ENCODE assay signal across 14 cellular contexts in genomic region chr12:84375472-84375871, GRCh38.
"Had no signal": no experiment of that assay in that cellular context is flagged by ENCODE, and none has a peak within 500 bp of the region (broad histone marks: within the 10 kb centered on the region; RNA-seq: fewer than 3 reads in every experiment).

No MANE protein-coding gene starts in this region.

- H3K27me3 Mint-ChIP-seq: activated CD4-positive, alpha-beta memory T cell treated with anti-CD3 and anti-CD28 coated beads, Interleukin-2, amount 10 ng/mL, durations not matched to agents 7 days and 5 days; activated naive CD8-positive, alpha-beta T cell treated with anti-CD3 and anti-CD28 coated beads, Interleukin-2, amount 10 ng/mL, durations not matched to agents 7 days and 5 days; naive thymus-derived CD4-positive, alpha-beta T cell had no signal

- H3K4me1 Mint-ChIP-seq: activated CD4-positive, alpha-beta memory T cell treated with anti-CD3 and anti-CD28 coated beads, Interleukin-2, amount 10 ng/mL, durations not matched to agents 7 days and 5 days; activated naive CD8-positive, alpha-beta T cell treated with anti-CD3 and anti-CD28 coated beads, Interleukin-2, amount 10 ng/mL, durations not matched to agents 7 days and 5 days; naive thymus-derived CD4-positive, alpha-beta T cell had no signal

- DNase-seq: activated CD4-positive, alpha-beta memory T cell treated with anti-CD3 and anti-CD28 coated beads, Interleukin-2, amount 10 ng/mL, durations not matched to agents 7 days and 5 days; activated naive CD8-positive, alpha-beta T cell treated with anti-CD3 and anti-CD28 coated beads, Interleukin-2, amount 10 ng/mL, durations not matched to agents 7 days and 5 days; activated T-cell treated with anti-CD3 and anti-CD28 coated beads, Interleukin-2, amount 50 U/mL, for 72 hours; effector CD4-positive, alpha-beta T cell; glutamatergic neuron; left colon; naive thymus-derived CD4-positive, alpha-beta T cell; posterior cingulate gyrus; right cardiac atrium had no signal

- H3K4me3 ChIP-seq: ascending aorta, coronary artery, lung, smooth muscle cell had no signal

- H3K9me3 Mint-ChIP-seq: activated naive CD8-positive, alpha-beta T cell treated with anti-CD3 and anti-CD28 coated beads, Interleukin-2, amount 10 ng/mL, durations not matched to agents 7 days and 5 days; activated T-cell treated with anti-CD3 and anti-CD28 coated beads, Interleukin-2, amount 50 U/mL, for 72 hours had no signal

- H3K4me3 Mint-ChIP-seq: activated CD4-positive, alpha-beta memory T cell treated with anti-CD3 and anti-CD28 coated beads, Interleukin-2, amount 10 ng/mL, durations not matched to agents 7 days and 5 days; activated naive CD8-positive, alpha-beta T cell treated with anti-CD3 and anti-CD28 coated beads, Interleukin-2, amount 10 ng/mL, durations not matched to agents 7 days and 5 days; activated T-cell treated with anti-CD3 and anti-CD28 coated beads, Interleukin-2, amount 50 U/mL, for 72 hours; naive thymus-derived CD4-positive, alpha-beta T cell had no signal

- H3K36me3 Mint-ChIP-seq: activated naive CD8-positive, alpha-beta T cell treated with anti-CD3 and anti-CD28 coated beads, Interleukin-2, amount 10 ng/mL, durations not matched to agents 7 days and 5 days; naive thymus-derived CD4-positive, alpha-beta T cell had no signal

- H3K27ac Mint-ChIP-seq: activated CD4-positive, alpha-beta memory T cell treated with anti-CD3 and anti-CD28 coated beads, Interleukin-2, amount 10 ng/mL, durations not matched to agents 7 days and 5 days; activated naive CD8-positive, alpha-beta T cell treated with anti-CD3 and anti-CD28 coated beads, Interleukin-2, amount 10 ng/mL, durations not matched to agents 7 days and 5 days; activated T-cell treated with anti-CD3 and anti-CD28 coated beads, Interleukin-2, amount 50 U/mL, for 72 hours; naive thymus-derived CD4-positive, alpha-beta T cell had no signal

- H3K36me3 ChIP-seq: ascending aorta, neutrophil had no signal

- H3K4me2 ChIP-seq: smooth muscle cell had no signal

- H3K9me3 ChIP-seq: ascending aorta, neutrophil had no signal

- ATAC-seq: activated T-cell treated with anti-CD3 and anti-CD28 coated beads, Interleukin-2, amount 50 U/mL, for 72 hours; left colon; naive thymus-derived CD4-positive, alpha-beta T cell; right cardiac atrium had no signal

- H3K27ac ChIP-seq: ascending aorta, coronary artery, neutrophil had no signal

- H3K27me3 ChIP-seq: ascending aorta, neutrophil had no signal
